Comparison of ENCODE assay signal across 2 cellular contexts in genomic region chr12:6148722-6149121, GRCh38. TPM values are rescaled to one million over a fixed set of nuclear protein-coding genes. Genes with fewer than 3 reads are reported as not detected.
"Had no signal": no experiment of that assay in that cellular context is flagged by ENCODE, and none has a peak within 500 bp of the region (broad histone marks: within the 10 kb centered on the region; RNA-seq: fewer than 3 reads in every experiment).

No MANE protein-coding gene starts in this region.

RNA-seq across cellular contexts. Expression of gene VWF, which starts 24.3 kb away (rescaled TPM):
- total RNA-seq: HT-29 had no signal
- polyA plus RNA-seq: K562 had no signal
